10 cellular contexts compared by ENCODE assay signal in genomic region chr11:108237058-108237481, GRCh38. TPM values are rescaled to one million over a fixed set of nuclear protein-coding genes. Genes with fewer than 3 reads are reported as not detected.
A peak's percentile ranks its signal among the peaks of the same experiment; 100 is the strongest.
DNase-seq lines count a peak whose midpoint lies in the region; ATAC-seq and TF ChIP-seq lines count a peak whose summit lies in the region.
"Had no signal": no experiment of that assay in that cellular context is flagged by ENCODE, and none has a peak within 500 bp of the region (broad histone marks: within the 10 kb centered on the region; RNA-seq: fewer than 3 reads in every experiment).

No MANE protein-coding gene starts in this region.

- peak overlapping the region; percentile 71 to 96 (median 87) for H3K4me2 ChIP-seq in BLaER1 treated with 17β-estradiol and CSF1 and Interleukin-3, amounts not matched to agents 10 nM and 100 nM

- H3K4me3 Mint-ChIP-seq in activated T-helper 17 cell treated with anti-CD3 and anti-CD28 coated beads, Interleukin-2, amount 50 U/mL, for 72 hours: peak overlapping the region; percentile 81

- H3K9me3 ChIP-seq in BLaER1 treated with 17β-estradiol and CSF1 and Interleukin-3, amounts not matched to agents 10 nM and 100 nM (replicated peaks in 1 of 11): peaks cover 0 to 9% (median 0%) of the 10 kb centered on the region in 11 experiments; a peak in 6 of 22 replicates

- peaks cover 54% of the 10 kb centered on the region for H3K4me1 Mint-ChIP-seq in activated T-helper 17 cell treated with anti-CD3 and anti-CD28 coated beads, Interleukin-2, amount 50 U/mL, for 72 hours

- no peaks in the 10 kb centered on the region for H3K9me3 Mint-ChIP-seq in activated T-helper 17 cell treated with anti-CD3 and anti-CD28 coated beads, Interleukin-2, amount 50 U/mL, for 72 hours

- ATAC-seq in GM19452 (IDR thresholded peaks at IDR 0.05; ENCODE audit: unreplicated experiment) (peak; percentile 79), HG03139 (IDR thresholded peaks at IDR 0.05; ENCODE audit: unreplicated experiment) (peak; percentile 62), Right ventricle myocardium superior (ENCODE audit: poor library complexity) (no peak)
- ATAC-seq in activated T-helper 17 cell treated with anti-CD3 and anti-CD28 coated beads, Interleukin-2, amount 50 U/mL, for 72 hours (replicated peaks): peak; percentile 24

- H3K4me1 ChIP-seq in BLaER1 treated with 17β-estradiol and CSF1 and Interleukin-3, amounts not matched to agents 10 nM and 100 nM: peaks cover 43 to 59% (median 50%) of the 10 kb centered on the region in 10 experiments

- peaks cover 0 to 16% (median 0%) of the 10 kb centered on the region in 11 experiments; a peak in 2 of 22 replicates for H4K20me1 ChIP-seq in BLaER1 treated with 17β-estradiol and CSF1 and Interleukin-3, amounts not matched to agents 10 nM and 100 nM

- TF ChIP-seq POLR2A in erythroblast (IDR thresholded peaks at IDR 0.05; ENCODE audit: low read length): no peak

- peaks cover 68% of the 10 kb centered on the region for H3K36me3 Mint-ChIP-seq in activated T-helper 17 cell treated with anti-CD3 and anti-CD28 coated beads, Interleukin-2, amount 50 U/mL, for 72 hours (ENCODE audit: low read depth)

- peak overlapping the region in 8 of 10 experiments; percentile 13 to 48 (median 36); a peak in 13 of 20 replicates for H3K4me3 ChIP-seq in BLaER1 treated with 17β-estradiol and CSF1 and Interleukin-3, amounts not matched to agents 10 nM and 100 nM

- DNase-seq in anterior cingulate cortex (lab: John Stamatoyannopoulos, UW): no peak
- DNase-seq in erythroblast (lab: John Stamatoyannopoulos, UW): no peak
- no peak for DNase-seq in pons (ENCODE audit: low spot score)
- DNase-seq in Right ventricle myocardium superior: no peak
- DNase-seq: COR-L47 had no signal

- H3K9ac ChIP-seq in BLaER1 treated with 17β-estradiol and CSF1 and Interleukin-3, amounts not matched to agents 10 nM and 100 nM: peak overlapping the region; percentile 8 to 77 (median 61); a peak in 19 of 22 replicates

- no peaks in the 10 kb centered on the region for H3K27me3 Mint-ChIP-seq in activated T-helper 17 cell treated with anti-CD3 and anti-CD28 coated beads, Interleukin-2, amount 50 U/mL, for 72 hours

- no peaks in the 10 kb centered on the region for H3K27me3 ChIP-seq in BLaER1 treated with 17β-estradiol and CSF1 and Interleukin-3, amounts not matched to agents 10 nM and 100 nM

- intact Hi-C loops in Right ventricle myocardium superior (cut with DNase I): no loop called here

- peak overlapping the region; percentile 91 for H3K27ac Mint-ChIP-seq in activated T-helper 17 cell treated with anti-CD3 and anti-CD28 coated beads, Interleukin-2, amount 50 U/mL, for 72 hours

- peak overlapping the region; percentile 21 to 87 (median 82); a peak in 21 of 22 replicates for H3K27ac ChIP-seq in BLaER1 treated with 17β-estradiol and CSF1 and Interleukin-3, amounts not matched to agents 10 nM and 100 nM
- H3K27ac ChIP-seq: epithelial cell of prostate had no signal

- peaks cover 39 to 80% (median 64%) of the 10 kb centered on the region in 11 experiments for H3K36me3 ChIP-seq in BLaER1 treated with 17β-estradiol and CSF1 and Interleukin-3, amounts not matched to agents 10 nM and 100 nM

RNA-seq across cellular contexts. Expression of gene ATM, which starts 14.2 kb away (rescaled TPM):
- total RNA-seq in activated T-helper 17 cell treated with anti-CD3 and anti-CD28 coated beads, Interleukin-2, amount 50 U/mL, for 72 hours: 10 to 100 TPM; 43.6 to 89.7 TPM
- 27.1 TPM for total RNA-seq in Right ventricle myocardium superior

RNA-seq across cellular contexts. Expression of gene NPAT, which starts 14.6 kb away (rescaled TPM):
- total RNA-seq in activated T-helper 17 cell treated with anti-CD3 and anti-CD28 coated beads, Interleukin-2, amount 50 U/mL, for 72 hours: 10 to 100 TPM; 34.0 to 44.5 TPM
- total RNA-seq in Right ventricle myocardium superior: 6.9 TPM
